1 cellular context compared by ENCODE assay signal in the genomic region with DNA sequence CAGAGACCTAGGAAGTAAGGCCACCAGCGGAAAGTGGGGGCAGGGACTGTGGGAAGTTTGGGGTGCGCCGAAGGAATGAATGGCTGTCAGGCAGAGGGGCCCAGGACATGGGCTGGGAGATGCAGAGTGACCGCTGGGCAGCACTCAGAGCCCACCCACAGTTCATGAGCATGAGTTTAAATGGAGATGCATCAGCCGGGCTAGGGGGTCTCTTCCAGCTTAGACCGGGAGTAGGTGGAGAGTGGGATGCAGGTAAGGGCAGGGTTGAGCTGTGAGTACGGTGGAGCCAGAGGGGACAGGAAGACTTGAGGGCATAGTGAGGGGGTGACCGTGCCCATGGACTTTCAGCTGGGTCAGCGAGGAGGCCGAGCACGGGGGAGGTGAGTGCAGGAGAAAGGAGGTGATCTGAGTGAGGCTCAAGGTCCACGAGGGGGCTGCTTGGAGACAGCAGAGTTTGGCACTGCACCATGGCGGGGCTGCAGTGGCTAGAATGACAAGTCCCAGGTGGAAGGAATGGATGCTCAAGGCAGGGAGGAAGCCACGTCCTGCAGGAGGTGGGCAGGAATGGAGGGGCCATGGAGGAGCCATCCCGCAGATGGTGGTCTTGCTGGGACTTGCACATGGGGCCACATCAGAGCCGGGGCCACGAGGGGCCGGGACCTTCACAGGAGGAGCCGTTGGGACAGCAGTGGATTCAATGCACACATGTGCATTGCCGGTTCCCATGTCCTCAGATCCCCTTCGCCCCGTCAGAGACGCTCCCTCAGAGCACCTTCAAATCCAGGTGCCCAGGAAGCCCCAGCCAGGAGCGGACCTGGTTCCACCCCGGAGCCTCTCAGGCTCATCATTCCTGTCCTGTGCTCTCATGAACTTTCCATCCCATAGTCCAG.
TF ChIP-seq lines count a peak whose summit lies in the region.

No MANE protein-coding gene starts in this region.

TF ChIP-seq in SK-N-SH treated with all-trans-retinoic acid at 6 μM for 48 hours, 23 proteins besides CTCF, POLR2A, EP300 and RAD21 (continued from another document):
- no peak for TF ChIP-seq ARNTL (CRISPR knock-in tag; IDR thresholded peaks at IDR 0.05; ENCODE audit: borderline replicate concordance, low read depth)
- no peak for TF ChIP-seq GLIS3 (CRISPR knock-in tag; IDR thresholded peaks at IDR 0.05)
- no peak for TF ChIP-seq PPARA (CRISPR knock-in tag; IDR thresholded peaks at IDR 0.05; ENCODE audit: borderline replicate concordance)
- no peak for TF ChIP-seq ZFP30 (CRISPR knock-in tag; IDR thresholded peaks at IDR 0.05)
- TF ChIP-seq, protein P1, sequence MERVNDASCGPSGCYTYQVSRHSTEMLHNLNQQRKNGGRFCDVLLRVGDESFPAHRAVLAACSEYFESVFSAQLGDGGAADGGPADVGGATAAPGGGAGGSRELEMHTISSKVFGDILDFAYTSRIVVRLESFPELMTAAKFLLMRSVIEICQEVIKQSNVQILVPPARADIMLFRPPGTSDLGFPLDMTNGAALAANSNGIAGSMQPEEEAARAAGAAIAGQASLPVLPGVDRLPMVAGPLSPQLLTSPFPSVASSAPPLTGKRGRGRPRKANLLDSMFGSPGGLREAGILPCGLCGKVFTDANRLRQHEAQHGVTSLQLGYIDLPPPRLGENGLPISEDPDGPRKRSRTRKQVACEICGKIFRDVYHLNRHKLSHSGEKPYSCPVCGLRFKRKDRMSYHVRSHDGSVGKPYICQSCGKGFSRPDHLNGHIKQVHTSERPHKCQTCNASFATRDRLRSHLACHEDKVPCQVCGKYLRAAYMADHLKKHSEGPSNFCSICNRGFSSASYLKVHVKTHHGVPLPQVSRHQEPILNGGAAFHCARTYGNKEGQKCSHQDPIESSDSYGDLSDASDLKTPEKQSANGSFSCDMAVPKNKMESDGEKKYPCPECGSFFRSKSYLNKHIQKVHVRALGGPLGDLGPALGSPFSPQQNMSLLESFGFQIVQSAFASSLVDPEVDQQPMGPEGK (CRISPR knock-in tag; IDR thresholded peaks at IDR 0.05; ENCODE audit: borderline replicate concordance): no peak
- TF ChIP-seq TOX (CRISPR knock-in tag; IDR thresholded peaks at IDR 0.05; ENCODE audit: borderline replicate concordance): no peak
- TF ChIP-seq CSDC2 (CRISPR knock-in tag; IDR thresholded peaks at IDR 0.05): no peak
- TF ChIP-seq, protein P2, sequence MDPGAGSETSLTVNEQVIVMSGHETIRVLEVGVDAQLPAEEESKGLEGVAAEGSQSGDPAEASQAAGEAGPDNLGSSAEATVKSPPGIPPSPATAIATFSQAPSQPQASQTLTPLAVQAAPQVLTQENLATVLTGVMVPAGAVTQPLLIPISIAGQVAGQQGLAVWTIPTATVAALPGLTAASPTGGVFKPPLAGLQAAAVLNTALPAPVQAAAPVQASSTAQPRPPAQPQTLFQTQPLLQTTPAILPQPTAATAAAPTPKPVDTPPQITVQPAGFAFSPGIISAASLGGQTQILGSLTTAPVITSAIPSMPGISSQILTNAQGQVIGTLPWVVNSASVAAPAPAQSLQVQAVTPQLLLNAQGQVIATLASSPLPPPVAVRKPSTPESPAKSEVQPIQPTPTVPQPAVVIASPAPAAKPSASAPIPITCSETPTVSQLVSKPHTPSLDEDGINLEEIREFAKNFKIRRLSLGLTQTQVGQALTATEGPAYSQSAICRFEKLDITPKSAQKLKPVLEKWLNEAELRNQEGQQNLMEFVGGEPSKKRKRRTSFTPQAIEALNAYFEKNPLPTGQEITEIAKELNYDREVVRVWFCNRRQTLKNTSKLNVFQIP (CRISPR knock-in tag; IDR thresholded peaks at IDR 0.05; ENCODE audit: borderline replicate concordance, low read depth): no peak
- no peak for TF ChIP-seq ZFP3 (CRISPR knock-in tag; IDR thresholded peaks at IDR 0.05)
- no peak for TF ChIP-seq OSR1 (CRISPR knock-in tag; IDR thresholded peaks at IDR 0.05)
- TF ChIP-seq ISL1 (CRISPR knock-in tag; IDR thresholded peaks at IDR 0.05): no peak
- TF ChIP-seq, protein P3, sequence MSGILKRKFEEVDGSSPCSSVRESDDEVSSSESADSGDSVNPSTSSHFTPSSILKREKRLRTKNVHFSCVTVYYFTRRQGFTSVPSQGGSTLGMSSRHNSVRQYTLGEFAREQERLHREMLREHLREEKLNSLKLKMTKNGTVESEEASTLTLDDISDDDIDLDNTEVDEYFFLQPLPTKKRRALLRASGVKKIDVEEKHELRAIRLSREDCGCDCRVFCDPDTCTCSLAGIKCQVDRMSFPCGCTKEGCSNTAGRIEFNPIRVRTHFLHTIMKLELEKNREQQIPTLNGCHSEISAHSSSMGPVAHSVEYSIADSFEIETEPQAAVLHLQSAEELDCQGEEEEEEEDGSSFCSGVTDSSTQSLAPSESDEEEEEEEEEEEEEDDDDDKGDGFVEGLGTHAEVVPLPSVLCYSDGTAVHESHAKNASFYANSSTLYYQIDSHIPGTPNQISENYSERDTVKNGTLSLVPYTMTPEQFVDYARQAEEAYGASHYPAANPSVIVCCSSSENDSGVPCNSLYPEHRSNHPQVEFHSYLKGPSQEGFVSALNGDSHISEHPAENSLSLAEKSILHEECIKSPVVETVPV (CRISPR knock-in tag; IDR thresholded peaks at IDR 0.05): no peak
- TF ChIP-seq ZNF8 (CRISPR knock-in tag; IDR thresholded peaks at IDR 0.05): no peak
